ENCODE assay signal across 9 cellular contexts in the genomic region with DNA sequence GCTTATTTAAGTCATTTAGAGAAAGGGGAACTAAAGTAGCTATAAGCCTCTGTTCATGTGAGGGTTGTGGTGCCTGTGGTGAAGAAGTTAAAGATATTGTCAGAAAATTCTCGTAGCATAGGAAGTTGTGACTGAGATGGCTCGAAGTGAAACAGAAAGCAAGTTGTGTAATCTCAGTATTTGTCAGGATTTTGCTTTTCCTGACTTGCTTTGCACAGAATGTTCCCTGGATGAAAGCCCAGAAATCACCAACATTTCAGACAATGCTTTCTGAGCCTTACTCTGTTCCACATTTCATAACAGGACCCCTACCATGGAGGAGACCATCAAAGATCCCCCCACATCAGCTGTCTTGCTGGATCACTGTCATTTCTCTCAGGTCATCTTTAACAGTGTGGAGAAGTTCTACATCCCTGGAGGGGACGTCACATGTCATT. TPM values are rescaled to one million over a fixed set of nuclear protein-coding genes. Genes with fewer than 3 reads are reported as not detected.
A peak's percentile ranks its signal among the peaks of the same experiment; 100 is the strongest.
DNase-seq lines count a peak whose midpoint lies in the region; ATAC-seq, FAIRE-seq and TF ChIP-seq lines count a peak whose summit lies in the region.
"Had no signal": no experiment of that assay in that cellular context is flagged by ENCODE, and none has a peak within 500 bp of the region (broad histone marks: within the 10 kb centered on the region; RNA-seq: fewer than 3 reads in every experiment).

No MANE protein-coding gene starts in this region.

- peak in 6 of 56 donors; percentile 5 to 24 (median 12) for TF ChIP-seq CTCF in dorsolateral prefrontal cortex (IDR thresholded peaks at IDR 0.05 in 54 of 56, conservative IDR thresholded peaks at IDR 0.05 in 2 of 56; ENCODE audit: low read depth in 1 of 56, partially characterized antibody in 56 of 56)
- no peak for TF ChIP-seq CTCF in glutamatergic neuron (IDR thresholded peaks at IDR 0.05; ENCODE audit: partially characterized antibody, unreplicated experiment)

- H3K9me3 ChIP-seq in muscle layer of duodenum (ENCODE audit: control insufficient read depth in 1 of 2, low read length in 2 of 2): no peaks in the 10 kb centered on the region

- H3K27ac ChIP-seq in dorsolateral prefrontal cortex (peak overlapping the region; percentile 52 to 100 (median 94)), muscle layer of duodenum (ENCODE audit: low read length) (peak overlapping the region; percentile 90)

- no peak overlapping the region for H3K27ac Mint-ChIP-seq in glutamatergic neuron (ENCODE audit: unreplicated experiment)

- no peak for FAIRE-seq in RCC 7860 (lab: Jason Lieb, UNC)
- FAIRE-seq: G401.6 had no signal

- H3K36me3 ChIP-seq in muscle layer of duodenum (ENCODE audit: control insufficient read depth in 1 of 2, insufficient read depth in 2 of 2, low read length in 2 of 2): peaks cover 9 to 21% of the 10 kb centered on the region in 2 donors

- H3K9me3 Mint-ChIP-seq in activated T-cell treated with anti-CD3 and anti-CD28 coated beads, Interleukin-2, amount 50 U/mL, for 4 hours: no peaks in the 10 kb centered on the region
- H3K9me3 Mint-ChIP-seq in glutamatergic neuron (ENCODE audit: unreplicated experiment): peaks cover 4% of the 10 kb centered on the region

- H3K4me1 ChIP-seq in muscle layer of duodenum (ENCODE audit: control insufficient read depth in 1 of 2, insufficient read depth in 2 of 2, low read length in 2 of 2): peaks cover 23 to 35% of the 10 kb centered on the region in 2 donors

- peak; percentile 97 to 98 for ATAC-seq in activated T-cell treated with anti-CD3 and anti-CD28 coated beads, Interleukin-2, amount 50 U/mL, for 4 hours
- peak; percentile 87 for ATAC-seq in HG02885 (IDR thresholded peaks at IDR 0.05; ENCODE audit: poor library complexity, unreplicated experiment)

- H3K27me3 Mint-ChIP-seq in activated T-cell treated with anti-CD3 and anti-CD28 coated beads, Interleukin-2, amount 50 U/mL, for 4 hours (ENCODE audit: low read depth): no peaks in the 10 kb centered on the region
- no peaks in the 10 kb centered on the region for H3K27me3 Mint-ChIP-seq in glutamatergic neuron (ENCODE audit: unreplicated experiment)

- H3K27me3 ChIP-seq in dorsolateral prefrontal cortex (no peaks in the 10 kb centered on the region), muscle layer of duodenum (ENCODE audit: low read depth, low read length) (no peaks in the 10 kb centered on the region)

- intact Hi-C loops in dorsolateral prefrontal cortex (cut with DNase I): no loop called here

- no peak for DNase-seq in activated T-cell treated with anti-CD3 and anti-CD28 coated beads, Interleukin-2, amount 50 U/mL, for 4 hours
- DNase-seq in activated T-cell treated with anti-CD3 and anti-CD28 coated beads for 4 hours: no peak
- DNase-seq in SIG-M5 (lab: John Stamatoyannopoulos, UW): peak; percentile 93
- no peak for DNase-seq in dorsolateral prefrontal cortex
- DNase-seq in RCC 7860 (ENCODE audit: low spot score): no peak
- DNase-seq in glutamatergic neuron: no peak

- H3K4me3 ChIP-seq in dorsolateral prefrontal cortex: peak overlapping the region in 57 of 59 donors; percentile 5 to 68 (median 40)
- peak overlapping the region; percentile 44 to 58 for H3K4me3 ChIP-seq in muscle layer of duodenum (ENCODE audit: low read depth in 1 of 2, low read length in 2 of 2)

- H3K36me3 Mint-ChIP-seq in activated T-cell treated with anti-CD3 and anti-CD28 coated beads, Interleukin-2, amount 50 U/mL, for 4 hours (ENCODE audit: insufficient read depth): peaks cover 17% of the 10 kb centered on the region
- H3K36me3 Mint-ChIP-seq in glutamatergic neuron (ENCODE audit: unreplicated experiment): no peaks in the 10 kb centered on the region

- peaks cover 61% of the 10 kb centered on the region for H3K4me1 Mint-ChIP-seq in activated T-cell treated with anti-CD3 and anti-CD28 coated beads, Interleukin-2, amount 50 U/mL, for 4 hours (ENCODE audit: low read depth)
- peaks cover 13% of the 10 kb centered on the region for H3K4me1 Mint-ChIP-seq in glutamatergic neuron (ENCODE audit: low read depth, unreplicated experiment)

- peak overlapping the region; percentile 50 for H3K4me3 Mint-ChIP-seq in activated T-cell treated with anti-CD3 and anti-CD28 coated beads, Interleukin-2, amount 50 U/mL, for 4 hours
- H3K4me3 Mint-ChIP-seq in glutamatergic neuron (ENCODE audit: unreplicated experiment): no peak overlapping the region

RNA-seq across cellular contexts. Expression of gene CALCOCO2, which starts 10.6 kb away (rescaled TPM):
- total RNA-seq in activated T-cell treated with anti-CD3 and anti-CD28 coated beads, Interleukin-2, amount 50 U/mL, for 4 hours: 10 to 100 TPM; 34.0 to 45.5 (median 34.3) TPM
- total RNA-seq in dorsolateral prefrontal cortex (100 to 1,000 TPM; 103 to 225 (median 157) TPM), glutamatergic neuron (ENCODE audit: unreplicated experiment) (142 TPM)

RNA-seq across cellular contexts. Expression of gene TTLL6, which starts 24.4 kb away (rescaled TPM):
- total RNA-seq in activated T-cell treated with anti-CD3 and anti-CD28 coated beads, Interleukin-2, amount 50 U/mL, for 4 hours: not detected
- total RNA-seq in dorsolateral prefrontal cortex (1 to 10 TPM in 101 of 120 experiments, under 1 TPM in 19; 0.25 to 5.6 (median 1.7) TPM), glutamatergic neuron (ENCODE audit: unreplicated experiment) (35.4 TPM)

RNA-seq across cellular contexts. Expression of gene ATP5MC1, which starts 51.2 kb away (rescaled TPM):
- total RNA-seq in activated T-cell treated with anti-CD3 and anti-CD28 coated beads, Interleukin-2, amount 50 U/mL, for 4 hours: 100 to 1,000 TPM; 166 to 188 (median 188) TPM
- 100 to 1,000 TPM in 64 of 120 experiments, 10 to 100 TPM in 56; 47.9 to 139 (median 102) TPM for total RNA-seq in dorsolateral prefrontal cortex
- 61.0 TPM for total RNA-seq in glutamatergic neuron (ENCODE audit: unreplicated experiment)
